In the genomic region with DNA sequence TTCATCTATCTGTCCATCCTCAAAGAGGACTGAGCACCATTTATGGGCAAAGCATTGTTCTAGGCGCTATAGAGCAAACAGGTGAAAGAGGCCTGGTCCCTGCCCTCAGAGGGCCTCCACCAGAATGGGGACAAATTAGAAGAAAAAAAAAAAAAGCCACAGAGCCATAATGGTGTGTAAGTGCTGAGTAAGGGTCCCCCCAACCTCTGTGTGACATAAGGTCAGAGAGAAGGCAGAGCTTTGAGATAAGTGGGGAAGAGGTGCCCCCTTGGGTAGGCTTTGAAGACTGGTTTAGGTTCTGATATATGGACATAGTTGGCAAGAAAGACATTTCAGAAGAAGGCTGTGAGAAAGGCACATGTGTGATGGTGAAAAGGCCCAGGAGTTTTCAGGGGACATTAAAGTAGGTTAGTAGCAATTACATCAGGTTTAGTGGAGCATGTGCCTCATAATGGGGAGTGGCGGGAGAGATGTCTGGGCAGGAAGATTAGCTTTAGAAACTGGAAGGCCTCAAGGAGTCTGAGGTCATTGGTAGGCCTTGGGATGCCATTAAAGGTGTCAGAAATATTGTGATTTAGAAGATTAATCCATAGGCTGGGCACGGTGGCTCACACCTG, we compare ENCODE assay signal across 1 cellular context.
TF ChIP-seq lines count a peak whose summit lies in the region.

No MANE protein-coding gene starts in this region.

TF ChIP-seq in GM12878, 131 proteins besides CTCF, POLR2A, EP300 and RAD21:
- no peak for TF ChIP-seq CHD1 (IDR thresholded peaks at IDR 0.05; ENCODE audit: low read depth, low read length)
- TF ChIP-seq DPF2 (IDR thresholded peaks at IDR 0.05), result no peak
- TF ChIP-seq EZH2 (IDR thresholded peaks at IDR 0.05; ENCODE audit: borderline replicate concordance, control insufficient read depth, low read depth, low read length), result no peak
- TF ChIP-seq NBN (IDR thresholded peaks at IDR 0.05), result no peak
- TF ChIP-seq CBFB (IDR thresholded peaks at IDR 0.05; ENCODE audit: low read depth), result no peak
- TF ChIP-seq RCOR1 (conservative IDR thresholded peaks at IDR 0.05; ENCODE audit: low read depth, low read length), result no peak
- TF ChIP-seq HDAC2 (IDR thresholded peaks at IDR 0.05), result no peak
- no peak for TF ChIP-seq HDGF (IDR thresholded peaks at IDR 0.05)
